In genomic region chr13:32427852-32428580, GRCh38 we compare ENCODE assay signal across 1 cellular context.
A peak's percentile ranks its signal among the peaks of the same experiment; 100 is the strongest.
TF ChIP-seq lines count a peak whose summit lies in the region.

Gene N4BP2L1 (minus strand): TSS chr13:32428130. CDS start chr13:32428082, 48 bp downstream.

TF ChIP-seq in HepG2, 621 proteins besides CTCF, POLR2A, EP300 and RAD21 (continued from another document and continues in another):
- peak; percentile 34; the same call in 1 of the 2 replicates for TF ChIP-seq ZNF710 (CRISPR knock-in tag; IDR thresholded peaks at IDR 0.05; ENCODE audit: borderline replicate concordance)
- TF ChIP-seq STAT6 (CRISPR knock-in tag; IDR thresholded peaks at IDR 0.05; ENCODE audit: borderline replicate concordance) = no peak
- peak; percentile 43 for TF ChIP-seq HNRNPLL (IDR thresholded peaks at IDR 0.05; ENCODE audit: low read depth, low read length, poor library complexity, severe bottlenecking)
- 0 out of 2 replicates have a peak, but pooled peaks have one; percentile 47 for TF ChIP-seq PRDM10 (CRISPR knock-in tag; IDR thresholded peaks at IDR 0.05; ENCODE audit: low read depth)
- no peak for TF ChIP-seq TBP (CRISPR knock-in tag; IDR thresholded peaks at IDR 0.05)
- no peak for TF ChIP-seq THAP7 (CRISPR knock-in tag; IDR thresholded peaks at IDR 0.05)
- peak; percentile 34; the same call in 1 of the 2 replicates for TF ChIP-seq MIXL1 (CRISPR knock-in tag; IDR thresholded peaks at IDR 0.05)
- 0 out of 2 replicates have a peak, but pooled peaks have one; percentile 22 for TF ChIP-seq FOSL1 (CRISPR knock-in tag; IDR thresholded peaks at IDR 0.05; ENCODE audit: borderline replicate concordance)
- peak; percentile 89 for TF ChIP-seq ZBTB7B (CRISPR knock-in tag; IDR thresholded peaks at IDR 0.05)
- 0 out of 2 replicates have a peak, but pooled peaks have one; percentile 78 for TF ChIP-seq ZNF766 (CRISPR knock-in tag; IDR thresholded peaks at IDR 0.05; ENCODE audit: borderline replicate concordance)
- peak; percentile 78 for TF ChIP-seq ZGPAT (CRISPR knock-in tag; IDR thresholded peaks at IDR 0.05)
- TF ChIP-seq KAT8 (CRISPR knock-in tag; IDR thresholded peaks at IDR 0.05) = peak; percentile 86
- no peak for TF ChIP-seq PREB (CRISPR knock-in tag; IDR thresholded peaks at IDR 0.05)
- peak; percentile 98 for TF ChIP-seq ZBTB7A (CRISPR knock-in tag; IDR thresholded peaks at IDR 0.05)
- no peak for TF ChIP-seq RFX3 (CRISPR knock-in tag; IDR thresholded peaks at IDR 0.05)
- no peak for TF ChIP-seq HNRNPK (IDR thresholded peaks at IDR 0.05; ENCODE audit: low read depth, low read length, poor library complexity, severe bottlenecking)
- peak; percentile 82 for TF ChIP-seq MEIS2 (CRISPR knock-in tag; IDR thresholded peaks at IDR 0.05)
- no peak; the same call in 1 of the 2 replicates for TF ChIP-seq SAFB2 (CRISPR knock-in tag; IDR thresholded peaks at IDR 0.05; ENCODE audit: borderline replicate concordance, low read depth)
- peak; percentile 69; the same call in 1 of the 2 replicates for TF ChIP-seq SMAD3 (CRISPR knock-in tag; IDR thresholded peaks at IDR 0.05)
- TF ChIP-seq ZNF775 (CRISPR knock-in tag; IDR thresholded peaks at IDR 0.05; ENCODE audit: borderline replicate concordance) = no peak
- no peak for TF ChIP-seq ZNF317 (CRISPR knock-in tag; IDR thresholded peaks at IDR 0.05)
- TF ChIP-seq SP4 (CRISPR knock-in tag; IDR thresholded peaks at IDR 0.05) = peak; percentile 73; the same call in 1 of the 2 replicates
- TF ChIP-seq ZNF512 (CRISPR knock-in tag; IDR thresholded peaks at IDR 0.05) = no peak
- peak; percentile 89 for TF ChIP-seq ETV5 (CRISPR knock-in tag; IDR thresholded peaks at IDR 0.05; ENCODE audit: borderline replicate concordance)
- TF ChIP-seq ATRX (CRISPR knock-in tag; IDR thresholded peaks at IDR 0.05; ENCODE audit: borderline replicate concordance) = no peak
- TF ChIP-seq ZNF143 (CRISPR knock-in tag; IDR thresholded peaks at IDR 0.05) = peak; percentile 84
- TF ChIP-seq ZBTB43 (CRISPR knock-in tag; conservative IDR thresholded peaks at IDR 0.05) = peak; percentile 78
- peak; percentile 36; the same call in 1 of the 2 replicates for TF ChIP-seq SIN3A (IDR thresholded peaks at IDR 0.05; ENCODE audit: borderline replicate concordance, low read depth, low read length)
- TF ChIP-seq ZNF414 (CRISPR knock-in tag; IDR thresholded peaks at IDR 0.05) = peak; percentile 39; the same call in 1 of the 2 replicates
- TF ChIP-seq KMT2B (CRISPR knock-in tag; IDR thresholded peaks at IDR 0.05) = peak; percentile 75
- peak; percentile 78 for TF ChIP-seq IRF2 (CRISPR knock-in tag; IDR thresholded peaks at IDR 0.05)
- peak; percentile 52 for TF ChIP-seq TOPORS (CRISPR knock-in tag; IDR thresholded peaks at IDR 0.05)
